ENCODE assay signal across 9 cellular contexts in genomic region chr2:144320491-144320890, GRCh38.
DNase-seq lines count a peak whose midpoint lies in the region; FAIRE-seq and TF ChIP-seq lines count a peak whose summit lies in the region.
"Had no signal": no experiment of that assay in that cellular context is flagged by ENCODE, and none has a peak within 500 bp of the region (broad histone marks: within the 10 kb centered on the region; RNA-seq: fewer than 3 reads in every experiment).

No MANE protein-coding gene starts in this region.

- H3K4me3 ChIP-seq in AG04449 (ENCODE audit: low read depth, low read length): no peak overlapping the region
- H3K4me3 ChIP-seq in keratinocyte (ENCODE audit: control insufficient read depth in 2 of 3, extremely low read depth in 1 of 3, insufficient read depth in 2 of 3, low read depth in 1 of 3, low read length in 3 of 3): no peak overlapping the region
- H3K4me3 ChIP-seq in tibial artery: no peak overlapping the region
- H3K4me3 ChIP-seq: skin epidermis had no signal

- peak; percentile 90 for FAIRE-seq in keratinocyte (lab: Jason Lieb, UNC)

- H3K36me3 ChIP-seq in keratinocyte (ENCODE audit: control insufficient read depth in 2 of 2, extremely low read depth in 1 of 2, insufficient read depth in 2 of 2, low read length in 2 of 2) (no peaks in the 10 kb centered on the region), tibial artery (no peaks in the 10 kb centered on the region)

- peak overlapping the region; percentile 31 for H3K4me2 ChIP-seq in keratinocyte (ENCODE audit: control insufficient read depth, extremely low read depth, insufficient read depth, low read depth, low read length)

- POLR2A ChIA-PET in AG04449 (lab: Yijun Ruan, JAX): no interaction called here

- H3K9me3 ChIP-seq in keratinocyte (ENCODE audit: control insufficient read depth, low read depth, low read length): no peaks in the 10 kb centered on the region
- H3K9me3 ChIP-seq in tibial artery: no peaks in the 10 kb centered on the region

- H3K27ac ChIP-seq in keratinocyte (ENCODE audit: control insufficient read depth, insufficient read depth, low read length) (no peak overlapping the region), tibial artery (peak overlapping the region; percentile 9 to 42), substantia nigra (ENCODE audit: low read depth, low read length, poor library complexity, severe bottlenecking) (no peak overlapping the region)

- no peaks in the 10 kb centered on the region for H3K79me2 ChIP-seq in keratinocyte (ENCODE audit: control insufficient read depth, insufficient read depth, low read length)

- in situ Hi-C loops in KBM-7 (cut with MboI; ENCODE audit: low pct_unique_long_range_greater_than_20kb, low sequenced_read_pairs): no loop called here

- H3K9ac ChIP-seq in keratinocyte (ENCODE audit: control insufficient read depth, extremely low read depth, insufficient read depth, low read length): no peak overlapping the region

- no peaks in the 10 kb centered on the region for H3K9me1 ChIP-seq in keratinocyte (ENCODE audit: control insufficient read depth, extremely low read depth, insufficient read depth, low read length)

- TF ChIP-seq CTCF in AG04449 (IDR thresholded peaks at IDR 0.05; ENCODE audit: insufficient read depth, low read length, missing control alignments) (no peak), keratinocyte (optimal IDR thresholded peaks at IDR 0.05 in 1 of 3, IDR thresholded peaks at IDR 0.05 in 1 of 3, conservative IDR thresholded peaks at IDR 0.05 in 1 of 3; ENCODE audit: extremely low read depth in 1 of 3, insufficient read depth in 2 of 3, low read length in 3 of 3) (no peak), tibial artery (IDR thresholded peaks at IDR 0.05) (no peak)

- intact Hi-C loops in tibial artery (cut with DNase I; ENCODE audit: low total_unique reads): no loop called here

- DNase-seq in AG04449 (ENCODE audit: low read depth, low spot score) (peak; percentile 3), KBM-7 (peak; percentile 47), activated T-cell treated with anti-CD3 and anti-CD28 coated beads for 4 hours (peak; percentile 56), keratinocyte (ENCODE audit: low read depth, low spot score) (no peak), tibial artery (peak in 1 of 2 donors; percentile 24), substantia nigra (lab: John Stamatoyannopoulos, UW) (no peak), NCI-H2171 treated with DMSO at 0.1 percent for 48 hours (lab: John Stamatoyannopoulos, UW) (no peak), T1000 (lab: John Stamatoyannopoulos, UW) (no peak)

- no peaks in the 10 kb centered on the region for H3K27me3 ChIP-seq in keratinocyte (ENCODE audit: control insufficient read depth, extremely low read depth, insufficient read depth, low read length)
- H3K27me3 ChIP-seq in tibial artery: no peaks in the 10 kb centered on the region

- H4K20me1 ChIP-seq in keratinocyte (ENCODE audit: control insufficient read depth, extremely low read depth, insufficient read depth, low read length): no peaks in the 10 kb centered on the region

- dilution Hi-C loops in keratinocyte (cut with MboI; ENCODE audit: extremely low pct_ligation_motif_present, low sequenced_read_pairs): no loop called here

- peak overlapping the region; percentile 67 for H2AFZ ChIP-seq in keratinocyte (ENCODE audit: control insufficient read depth, low read length)

- H3K4me1 ChIP-seq in keratinocyte (ENCODE audit: control insufficient read depth, extremely low read depth, insufficient read depth, low read length) (peaks cover 20% of the 10 kb centered on the region), tibial artery (peaks cover 0 to 9% (median 4%) of the 10 kb centered on the region in 4 donors)

- CTCF ChIA-PET in AG04449 (lab: Yijun Ruan, JAX): no interaction called here

Comparison
In these comparisons a context has a peak if more than half of its experiments do, and no peak if none do; other contexts are left out.
1. DNase-seq: peak in AG04449 (single experiment), KBM-7 (single experiment) and activated T-cell treated with anti-CD3 and anti-CD28 coated beads for 4 hours (single experiment); none in keratinocyte (single experiment), substantia nigra (0 of 49), NCI-H2171 treated with DMSO at 0.1 percent for 48 hours (single experiment) and T1000 (single experiment).
2. H3K27ac ChIP-seq: peak in tibial artery (2 of 2); none in keratinocyte (single experiment) and substantia nigra (single experiment).